In genomic region chr22:38243007-38243775, GRCh38 we compare ENCODE assay signal across 9 cellular contexts. TPM values are rescaled to one million over a fixed set of nuclear protein-coding genes. Genes with fewer than 3 reads are reported as not detected.
A peak's percentile ranks its signal among the peaks of the same experiment; 100 is the strongest.
DNase-seq lines count a peak whose midpoint lies in the region; ATAC-seq and TF ChIP-seq lines count a peak whose summit lies in the region.
"Had no signal": no experiment of that assay in that cellular context is flagged by ENCODE, and none has a peak within 500 bp of the region (broad histone marks: within the 10 kb centered on the region; RNA-seq: fewer than 3 reads in every experiment).

No MANE protein-coding gene starts in this region.

- peaks cover 5% of the 10 kb centered on the region; the same call in 1 of the 2 replicates for H3K79me2 ChIP-seq in SK-N-SH (ENCODE audit: insufficient read depth)

- H3K4me3 ChIP-seq in transverse colon (no peak overlapping the region), SK-N-SH (ENCODE audit: low read depth in 2 of 2, low read length in 1 of 2) (no peak overlapping the region)

- ATAC-seq in left colon (peak; percentile 90), HG02763 (IDR thresholded peaks at IDR 0.05; ENCODE audit: unreplicated experiment) (no peak)

- no peak overlapping the region for H3K9ac ChIP-seq in SK-N-SH

- TF ChIP-seq CTCF in transverse colon (IDR thresholded peaks at IDR 0.05): no peak
- no peak for TF ChIP-seq CTCF in SK-N-SH (IDR thresholded peaks at IDR 0.05)

- H3K9me3 ChIP-seq in transverse colon (no peaks in the 10 kb centered on the region), SK-N-SH (no peaks in the 10 kb centered on the region)

- DNase-seq in NCI-H146 (lab: John Stamatoyannopoulos, UW) (peak; percentile 95), left colon (peak; percentile 81 to 91), transverse colon (peak; percentile 81), SIG-M5 treated with dmso at 0.1 percent for 504 hours (lab: John Stamatoyannopoulos, UW; ENCODE audit: unreplicated experiment) (no peak), SK-N-SH (no peak), iPS-NIHi7 (ENCODE audit: extremely low spot score) (no peak)
- DNase-seq: RPMI8226 had no signal

- no peak for TF ChIP-seq EP300 in transverse colon (IDR thresholded peaks at IDR 0.05; ENCODE audit: low read depth)
- no peak for TF ChIP-seq EP300 in SK-N-SH (IDR thresholded peaks at IDR 0.05; ENCODE audit: borderline replicate concordance in 1 of 2, low read depth in 1 of 2, low read length in 1 of 2)

- H4K20me1 ChIP-seq in SK-N-SH (ENCODE audit: insufficient read depth): no peaks in the 10 kb centered on the region

- 35 to 45% methylated on average over 5 to 20 of the region's 20 CpGs for WGBS in transverse colon (ENCODE audit: low coverage in 1 of 2), 2 donors
- WGBS in SK-N-SH (ENCODE audit: low lambda C conversion rate): 82% methylated on average over 6 of the region's 20 CpGs

- H3K4me1 ChIP-seq in transverse colon (peaks cover 23 to 63% (median 41%) of the 10 kb centered on the region in 4 donors), SK-N-SH (ENCODE audit: control insufficient read depth in 1 of 2, insufficient read depth in 2 of 2, low read depth in 1 of 2, low read length in 1 of 2) (peaks cover 16 to 23% of the 10 kb centered on the region in 2 experiments; a peak in 2 of 4 replicates)

- no peak for TF ChIP-seq RAD21 in SK-N-SH (IDR thresholded peaks at IDR 0.05; ENCODE audit: low read length)

- H3K27me3 ChIP-seq in transverse colon (no peaks in the 10 kb centered on the region), SK-N-SH (ENCODE audit: insufficient read depth) (no peaks in the 10 kb centered on the region)

- H3K27ac ChIP-seq in angular gyrus (ENCODE audit: low read depth, low read length) (peak overlapping the region; percentile 86), transverse colon (peak overlapping the region; percentile 67 to 82 (median 79)), SK-N-SH (ENCODE audit: low read depth in 2 of 2, low read length in 1 of 2) (no peak overlapping the region; a peak in 1 of 4 replicates)

- CTCF ChIA-PET in SK-N-SH (lab: Yijun Ruan, JAX): no interaction called here

- H3K36me3 ChIP-seq in transverse colon (peaks cover 0 to 14% (median 0%) of the 10 kb centered on the region in 4 donors), SK-N-SH (replicated peaks in 1 of 2; ENCODE audit: control insufficient read depth in 1 of 2, insufficient read depth in 2 of 2, low read length in 1 of 2) (peaks cover 0 to 6% of the 10 kb centered on the region in 2 experiments)

- H3K9me2 ChIP-seq in SK-N-SH: no peaks in the 10 kb centered on the region

- H2AFZ ChIP-seq in SK-N-SH (ENCODE audit: low read depth): no peak overlapping the region

- intact Hi-C loops in left colon (cut with DNase I, micrococcal nuclease) (no loop called here), transverse colon (cut with DNase I; ENCODE audit: low total_unique reads) (no loop called here)

- in situ Hi-C loops in transverse colon (cut with MboI; ENCODE audit: low pct_ligation_motif_present in 1 of 4, low pct_unique_long_range_greater_than_20kb in 1 of 4, low sequenced_read_pairs in 3 of 4): loop anchor here in 1 of 4 donors (25.0 kb wide), 1 partner anchor 131 kb away; the partner anchor contains the start of gene BAIAP2L2

- no peak overlapping the region for H3K4me2 ChIP-seq in SK-N-SH

- TF ChIP-seq POLR2A in transverse colon (IDR thresholded peaks at IDR 0.05): no peak

- POLR2A ChIA-PET in SK-N-SH (lab: Yijun Ruan, JAX): no interaction called here

- H3F3A ChIP-seq in SK-N-SH (replicated peaks; ENCODE audit: insufficient read depth): peaks cover 11% of the 10 kb centered on the region

TF ChIP-seq in SK-N-SH, 30 proteins besides CTCF, POLR2A, EP300 and RAD21:
- no peak for TF ChIP-seq NRF1 (IDR thresholded peaks at IDR 0.05; ENCODE audit: low read depth, low read length)
- TF ChIP-seq TCF12 (IDR thresholded peaks at IDR 0.05): no peak
- no peak for TF ChIP-seq ZBTB33 (IDR thresholded peaks at IDR 0.05; ENCODE audit: borderline replicate concordance, low read depth)
TF ChIP-seq in SK-N-SH: peak in this region for 0.

RNA-seq across cellular contexts. Expression of gene TMEM184B, which starts 29.6 kb away (rescaled TPM):
- total RNA-seq in left colon: 10 to 100 TPM; 41.9 to 48.0 TPM
- 10 to 100 TPM; 18.7 to 88.4 (median 41.1) TPM for total RNA-seq in transverse colon
- polyA plus RNA-seq in SK-N-SH (2012; rRNA removed): 17.4 and 25.3 TPM in 2 replicates
- polyA plus RNA-seq in SK-N-SH (2012; cell fraction: cytosol; rRNA removed): 13.1 and 18.7 TPM in 2 replicates
- polyA plus RNA-seq in SK-N-SH (2012; cell fraction: nucleus; rRNA removed): 42.9 and 45.0 TPM in 2 replicates

RNA-seq across cellular contexts. Expression of gene MAFF, which starts 41.4 kb away (rescaled TPM):
- total RNA-seq in left colon (10 to 100 TPM; 18.0 to 22.2 TPM), transverse colon (10 to 100 TPM in 3 of 4 donors, 1 to 10 TPM in 1; 3.8 to 30.3 (median 22.0) TPM)
- 7.9 and 8.2 TPM in 2 replicates for polyA plus RNA-seq in SK-N-SH (2012; rRNA removed)
- polyA plus RNA-seq in SK-N-SH (2012; cell fraction: cytosol; rRNA removed): 7.0 and 7.4 TPM in 2 replicates
- 9.6 and 10.1 TPM in 2 replicates for polyA plus RNA-seq in SK-N-SH (2012; cell fraction: nucleus; rRNA removed)

Comparison
In these comparisons a context has a peak if more than half of its experiments do, and no peak if none do; other contexts are left out.
1. DNase-seq: peak in NCI-H146 (single experiment), left colon (2 of 2) and transverse colon (single experiment); none in SIG-M5 treated with dmso at 0.1 percent for 504 hours (single experiment), SK-N-SH (single experiment) and iPS-NIHi7 (single experiment).
2. H3K27ac ChIP-seq: peak in angular gyrus (single experiment) and transverse colon (4 of 4); none in SK-N-SH (0 of 2).